In genomic region chr21:43854773-43855633, GRCh38 we compare ENCODE assay signal across 1 cellular context.
TF ChIP-seq lines count a peak whose summit lies in the region.

No MANE protein-coding gene starts in this region.

TF ChIP-seq in K562, 482 proteins besides CTCF, POLR2A, EP300 and RAD21 (continued from another document):
- TF ChIP-seq, protein P1, sequence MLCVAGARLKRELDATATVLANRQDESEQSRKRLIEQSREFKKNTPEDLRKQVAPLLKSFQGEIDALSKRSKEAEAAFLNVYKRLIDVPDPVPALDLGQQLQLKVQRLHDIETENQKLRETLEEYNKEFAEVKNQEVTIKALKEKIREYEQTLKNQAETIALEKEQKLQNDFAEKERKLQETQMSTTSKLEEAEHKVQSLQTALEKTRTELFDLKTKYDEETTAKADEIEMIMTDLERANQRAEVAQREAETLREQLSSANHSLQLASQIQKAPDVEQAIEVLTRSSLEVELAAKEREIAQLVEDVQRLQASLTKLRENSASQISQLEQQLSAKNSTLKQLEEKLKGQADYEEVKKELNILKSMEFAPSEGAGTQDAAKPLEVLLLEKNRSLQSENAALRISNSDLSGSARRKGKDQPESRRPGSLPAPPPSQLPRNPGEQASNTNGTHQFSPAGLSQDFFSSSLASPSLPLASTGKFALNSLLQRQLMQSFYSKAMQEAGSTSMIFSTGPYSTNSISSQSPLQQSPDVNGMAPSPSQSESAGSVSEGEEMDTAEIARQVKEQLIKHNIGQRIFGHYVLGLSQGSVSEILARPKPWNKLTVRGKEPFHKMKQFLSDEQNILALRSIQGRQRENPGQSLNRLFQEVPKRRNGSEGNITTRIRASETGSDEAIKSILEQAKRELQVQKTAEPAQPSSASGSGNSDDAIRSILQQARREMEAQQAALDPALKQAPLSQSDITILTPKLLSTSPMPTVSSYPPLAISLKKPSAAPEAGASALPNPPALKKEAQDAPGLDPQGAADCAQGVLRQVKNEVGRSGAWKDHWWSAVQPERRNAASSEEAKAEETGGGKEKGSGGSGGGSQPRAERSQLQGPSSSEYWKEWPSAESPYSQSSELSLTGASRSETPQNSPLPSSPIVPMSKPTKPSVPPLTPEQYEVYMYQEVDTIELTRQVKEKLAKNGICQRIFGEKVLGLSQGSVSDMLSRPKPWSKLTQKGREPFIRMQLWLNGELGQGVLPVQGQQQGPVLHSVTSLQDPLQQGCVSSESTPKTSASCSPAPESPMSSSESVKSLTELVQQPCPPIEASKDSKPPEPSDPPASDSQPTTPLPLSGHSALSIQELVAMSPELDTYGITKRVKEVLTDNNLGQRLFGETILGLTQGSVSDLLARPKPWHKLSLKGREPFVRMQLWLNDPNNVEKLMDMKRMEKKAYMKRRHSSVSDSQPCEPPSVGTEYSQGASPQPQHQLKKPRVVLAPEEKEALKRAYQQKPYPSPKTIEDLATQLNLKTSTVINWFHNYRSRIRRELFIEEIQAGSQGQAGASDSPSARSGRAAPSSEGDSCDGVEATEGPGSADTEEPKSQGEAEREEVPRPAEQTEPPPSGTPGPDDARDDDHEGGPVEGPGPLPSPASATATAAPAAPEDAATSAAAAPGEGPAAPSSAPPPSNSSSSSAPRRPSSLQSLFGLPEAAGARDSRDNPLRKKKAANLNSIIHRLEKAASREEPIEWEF (CRISPR knock-in tag; IDR thresholded peaks at IDR 0.05) = no peak
- TF ChIP-seq, protein P2, sequence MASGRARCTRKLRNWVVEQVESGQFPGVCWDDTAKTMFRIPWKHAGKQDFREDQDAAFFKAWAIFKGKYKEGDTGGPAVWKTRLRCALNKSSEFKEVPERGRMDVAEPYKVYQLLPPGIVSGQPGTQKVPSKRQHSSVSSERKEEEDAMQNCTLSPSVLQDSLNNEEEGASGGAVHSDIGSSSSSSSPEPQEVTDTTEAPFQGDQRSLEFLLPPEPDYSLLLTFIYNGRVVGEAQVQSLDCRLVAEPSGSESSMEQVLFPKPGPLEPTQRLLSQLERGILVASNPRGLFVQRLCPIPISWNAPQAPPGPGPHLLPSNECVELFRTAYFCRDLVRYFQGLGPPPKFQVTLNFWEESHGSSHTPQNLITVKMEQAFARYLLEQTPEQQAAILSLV (tag; IDR thresholded peaks at IDR 0.05) = peak; percentile 24; the same call in 1 of the 2 replicates
- TF ChIP-seq CREM (IDR thresholded peaks at IDR 0.05; ENCODE audit: low read depth) (no peak), CBX5 (IDR thresholded peaks at IDR 0.05; ENCODE audit: borderline replicate concordance, low read depth) (0 out of 2 replicates have a peak, but pooled peaks have one; percentile 46)
